13 cellular contexts compared by ENCODE assay signal in the genomic region with DNA sequence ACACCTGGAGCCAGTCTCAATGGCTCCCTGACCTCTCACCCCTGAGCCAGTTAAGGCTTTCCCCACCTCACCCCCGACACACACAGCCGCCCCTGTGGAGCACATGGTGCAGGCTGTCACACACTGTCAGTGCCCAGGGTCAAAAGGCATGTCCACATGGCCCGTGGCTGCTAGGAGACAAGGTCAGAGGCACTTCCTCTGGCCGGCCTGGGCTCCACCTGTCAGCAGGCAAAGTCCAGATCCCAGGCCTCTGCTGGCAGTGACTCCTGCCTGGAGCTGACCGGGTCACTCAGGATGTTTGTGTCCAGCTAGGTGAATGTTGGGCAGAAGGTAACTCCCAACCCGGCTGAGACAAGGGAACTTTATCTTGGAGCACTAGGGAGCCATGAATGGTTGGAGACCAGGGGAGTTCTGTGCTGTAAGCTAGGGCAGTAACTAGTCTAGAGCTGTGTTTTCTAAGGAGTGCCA. TPM values are rescaled to one million over a fixed set of nuclear protein-coding genes. Genes with fewer than 3 reads are reported as not detected.
DNase-seq lines count a peak whose midpoint lies in the region; ATAC-seq and TF ChIP-seq lines count a peak whose summit lies in the region.
"Had no signal": no experiment of that assay in that cellular context is flagged by ENCODE, and none has a peak within 500 bp of the region (broad histone marks: within the 10 kb centered on the region; RNA-seq: fewer than 3 reads in every experiment).

No MANE protein-coding gene starts in this region.

- no peak for TF ChIP-seq POLR2A in stomach (IDR thresholded peaks at IDR 0.05)

- intact Hi-C loops in stomach (cut with DNase I; ENCODE audit: low total_unique reads), result no loop called here

- ATAC-seq in left lobe of liver (peak; percentile 78), HG02763 (IDR thresholded peaks at IDR 0.05; ENCODE audit: unreplicated experiment) (no peak), GM19035 (IDR thresholded peaks at IDR 0.05; ENCODE audit: unreplicated experiment) (no peak), HG02678 (IDR thresholded peaks at IDR 0.05; ENCODE audit: unreplicated experiment) (no peak)
- ATAC-seq: stimulated activated naive CD8-positive, alpha-beta T cell treated with anti-CD3 and anti-CD28 coated beads, Interleukin-15, amount 100 ng/mL, for 72 hours had no signal

- TF ChIP-seq EP300 in stomach (IDR thresholded peaks at IDR 0.05), result no peak

- no peaks in the 10 kb centered on the region for H3K9me3 Mint-ChIP-seq in HFFc6
- H3K9me3 Mint-ChIP-seq: stimulated activated naive CD8-positive, alpha-beta T cell treated with anti-CD3 and anti-CD28 coated beads, Interleukin-15, amount 100 ng/mL, for 72 hours had no signal

- H3K4me1 ChIP-seq in adipocyte (ENCODE audit: control insufficient read depth, insufficient read depth, low read length) (peaks cover 38% of the 10 kb centered on the region), stomach (peaks cover 66 to 96% (median 80%) of the 10 kb centered on the region in 4 donors)

- peaks cover 7% of the 10 kb centered on the region for H3K27me3 Mint-ChIP-seq in HFFc6 (ENCODE audit: insufficient read depth)
- H3K27me3 Mint-ChIP-seq: stimulated activated naive CD8-positive, alpha-beta T cell treated with anti-CD3 and anti-CD28 coated beads, Interleukin-15, amount 100 ng/mL, for 72 hours had no signal

- 17 to 55% (median 29%) methylated on average over 2 to 6 of the region's 6 CpGs for WGBS in stomach, 5 donors

- no peak for TF ChIP-seq CTCF in HFFc6 (IDR thresholded peaks at IDR 0.05)
- TF ChIP-seq CTCF in stomach (IDR thresholded peaks at IDR 0.05), result no peak

- H3K9me3 ChIP-seq in adipocyte (ENCODE audit: control insufficient read depth, low read length) (no peaks in the 10 kb centered on the region), stomach (no peaks in the 10 kb centered on the region)

- peaks cover 3% of the 10 kb centered on the region for H3K36me3 Mint-ChIP-seq in HFFc6 (ENCODE audit: low read depth)

- no peak overlapping the region for H3K4me3 Mint-ChIP-seq in HFFc6
- H3K4me3 Mint-ChIP-seq: stimulated activated naive CD8-positive, alpha-beta T cell treated with anti-CD3 and anti-CD28 coated beads, Interleukin-15, amount 100 ng/mL, for 72 hours had no signal

- H3K27ac Mint-ChIP-seq in HFFc6, result peak overlapping the region; percentile 48; the same call in 1 of the 2 replicates
- H3K27ac Mint-ChIP-seq: stimulated activated naive CD8-positive, alpha-beta T cell treated with anti-CD3 and anti-CD28 coated beads, Interleukin-15, amount 100 ng/mL, for 72 hours had no signal

- no peak overlapping the region for H3K4me3 ChIP-seq in adipocyte (ENCODE audit: low read length)
- H3K4me3 ChIP-seq in stomach, result no peak overlapping the region

- H3K4me1 Mint-ChIP-seq in HFFc6 (ENCODE audit: low read depth), result peaks cover 49% of the 10 kb centered on the region

- H3K36me3 ChIP-seq in adipocyte (ENCODE audit: control insufficient read depth, insufficient read depth, low read length, severe bottlenecking), result peaks cover 6% of the 10 kb centered on the region
- peaks cover 0 to 9% (median 2%) of the 10 kb centered on the region in 4 donors for H3K36me3 ChIP-seq in stomach

- H3K9ac ChIP-seq in adipocyte (ENCODE audit: low read length), result peak overlapping the region; percentile 1
- H3K9ac ChIP-seq: KMS-11 had no signal

- no peaks in the 10 kb centered on the region for H3K27me3 ChIP-seq in adipocyte (replicated peaks; ENCODE audit: control insufficient read depth, insufficient read depth, low read length)
- no peaks in the 10 kb centered on the region for H3K27me3 ChIP-seq in stomach

- DNase-seq in HFFc6, result no peak
- no peak for DNase-seq in adipocyte (ENCODE audit: low read depth)
- DNase-seq in left lobe of liver (ENCODE audit: low spot score), result peak; percentile 98
- peak; percentile 83 for DNase-seq in stomach
- DNase-seq: activated T-cell treated with anti-CD3 and anti-CD28 coated beads, Interleukin-2, amount 50 U/mL, for 1 hour; COR-L47; NCI-H2107; stimulated activated naive CD8-positive, alpha-beta T cell treated with anti-CD3 and anti-CD28 coated beads, Interleukin-15, amount 100 ng/mL, for 72 hours; SW 1271 had no signal

- H3K27ac ChIP-seq in stomach, result peak overlapping the region; percentile 43 to 84 (median 70)

RNA-seq across cellular contexts. Expression of gene SREBF1, which starts 6.0 kb away (rescaled TPM):
- 10 to 100 TPM; 34.9 to 51.7 (median 40.5) TPM for total RNA-seq in HFFc6 (2021; fragmentation: NEBNext Ultra II Directional; extraction: Animal tissue kit (Norgen Biotek cat#: 25700))
- total RNA-seq in left lobe of liver (220 TPM), stomach (100 to 1,000 TPM in 3 of 5 donors, 10 to 100 TPM in 2; 18.9 to 207 (median 126) TPM)
- 10 to 100 TPM; 13.1 to 64.5 (median 17.2) TPM for polyA plus RNA-seq in stomach

Comparison
In these comparisons a context has a peak if more than half of its experiments do, and no peak if none do; other contexts are left out.
1. DNase-seq: peak in left lobe of liver (single experiment) and stomach (single experiment); none in HFFc6 (single experiment) and adipocyte (single experiment).